Comparison of ENCODE assay signal across 8 cellular contexts in the genomic region with DNA sequence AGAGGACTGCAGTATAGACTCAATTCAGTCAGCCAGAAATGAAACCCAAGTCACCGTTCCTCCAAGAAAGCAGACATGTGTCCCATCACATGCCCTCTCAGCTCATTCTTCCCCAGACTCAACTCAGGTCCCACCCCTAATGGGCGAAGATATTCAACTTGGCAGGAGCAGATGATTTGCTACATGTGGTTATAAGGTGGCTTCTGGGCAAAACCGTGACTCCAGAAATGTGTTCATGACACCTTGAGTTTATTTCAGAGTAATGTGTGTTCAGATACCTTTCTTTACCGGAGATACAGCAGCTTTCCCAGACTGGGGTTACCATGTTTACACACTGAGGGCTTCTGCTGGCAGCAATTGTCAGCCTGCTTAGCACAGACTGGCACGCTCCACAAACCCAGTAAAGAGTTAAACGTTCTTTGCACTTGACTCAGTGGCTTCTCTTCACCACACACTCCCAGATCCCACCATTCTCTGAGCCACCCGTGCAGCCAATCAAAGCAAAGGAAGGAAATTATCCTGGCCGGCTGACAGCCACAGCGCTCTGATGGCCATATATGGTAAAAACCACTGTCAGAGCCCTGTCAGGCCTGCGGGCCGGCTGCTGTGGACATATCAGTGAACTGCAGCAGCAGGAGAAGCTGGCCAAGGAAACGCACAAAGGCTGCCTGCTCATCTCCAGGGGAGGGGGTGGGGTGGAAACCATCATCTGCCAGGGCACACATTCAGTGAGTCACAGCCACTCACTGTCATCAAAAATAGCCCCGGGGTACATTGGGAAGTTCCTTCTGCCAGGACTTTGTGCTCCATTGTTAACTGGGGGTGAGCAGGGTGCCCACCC. TPM values are rescaled to one million over a fixed set of nuclear protein-coding genes. Genes with fewer than 3 reads are reported as not detected.
DNase-seq lines count a peak whose midpoint lies in the region; ATAC-seq and TF ChIP-seq lines count a peak whose summit lies in the region.

No MANE protein-coding gene starts in this region.

- H3K27me3 ChIP-seq in kidney epithelial cell (ENCODE audit: control insufficient read depth, insufficient read depth, low read length), result no peaks in the 10 kb centered on the region

- DNase-seq in AG08396 (ENCODE audit: low spot score) (peak; percentile 87), NCI-H345 (lab: John Stamatoyannopoulos, UW) (peak; percentile 98), cerebellar cortex (ENCODE audit: low spot score) (peak; percentile 89), kidney epithelial cell (ENCODE audit: low read depth) (peak; percentile 96)
- peak; percentile 86 for DNase-seq in stimulated activated CD4-positive, alpha-beta T cell treated with anti-CD3 and anti-CD28 coated beads, Interleukin-15, amount 100 ng/mL, for 24 hours

- ATAC-seq in GM18907 (IDR thresholded peaks at IDR 0.05; ENCODE audit: unreplicated experiment), result peak; percentile 75
- ATAC-seq in HG03196 (IDR thresholded peaks at IDR 0.05; ENCODE audit: unreplicated experiment), result peak; percentile 63
- peak; percentile 67 to 72 for ATAC-seq in activated CD4-positive, CD25-positive, alpha-beta regulatory T cell treated with anti-CD3 and anti-CD28 coated beads, Interleukin-2, amount 50 U/mL, for 24 hours

- H3K4me3 ChIP-seq in kidney epithelial cell (ENCODE audit: low read depth, low read length), result no peak overlapping the region

- peak; percentile 12 for TF ChIP-seq CTCF in kidney epithelial cell (IDR thresholded peaks at IDR 0.05; ENCODE audit: insufficient read depth, low read length, poor library complexity, severe bottlenecking)

- peaks cover 3% of the 10 kb centered on the region for H3K36me3 ChIP-seq in kidney epithelial cell (ENCODE audit: control insufficient read depth, insufficient read depth, low read length)

RNA-seq across cellular contexts. Expression of a gene that starts 39.9 kb away (rescaled TPM):
- total RNA-seq in kidney epithelial cell, result 164 TPM in 2 replicates

RNA-seq across cellular contexts. Expression of a gene that starts 57.7 kb away (rescaled TPM):
- total RNA-seq in kidney epithelial cell, result 0.34 and 0.42 TPM in 2 replicates
